16 cellular contexts compared by ENCODE assay signal in genomic region chr6:38100380-38100779, GRCh38.
DNase-seq lines count a peak whose midpoint lies in the region; ATAC-seq lines count a peak whose summit lies in the region.
"Had no signal": no experiment of that assay in that cellular context is flagged by ENCODE, and none has a peak within 500 bp of the region (broad histone marks: within the 10 kb centered on the region; RNA-seq: fewer than 3 reads in every experiment).

No MANE protein-coding gene starts in this region.

- H3K27ac Mint-ChIP-seq in activated T-cell treated with anti-CD3 and anti-CD28 coated beads, Interleukin-2, amount 50 U/mL, for 72 hours: peak overlapping the region; percentile 55
- H3K27ac Mint-ChIP-seq in activated T-cell treated with anti-CD3 and anti-CD28 coated beads, Interleukin-2, amount 50 U/mL, for 24 hours: no peak overlapping the region
- peak overlapping the region; percentile 20 for H3K27ac Mint-ChIP-seq in stimulated activated naive B cell treated with anti-CD40 and anti-IgM and Interleukin-4, amounts not matched to agents 10 μg/mL and 1 μg/mL and 100 μg/mL, for 72 hours

- H3K36me3 Mint-ChIP-seq in activated T-cell treated with anti-CD3 and anti-CD28 coated beads, Interleukin-2, amount 50 U/mL, for 72 hours (ENCODE audit: insufficient read depth in 2 of 2): peaks cover 0 to 7% of the 10 kb centered on the region in 2 donors
- H3K36me3 Mint-ChIP-seq in activated T-cell treated with anti-CD3 and anti-CD28 coated beads, Interleukin-2, amount 50 U/mL, for 24 hours (ENCODE audit: low read depth): peaks cover 31% of the 10 kb centered on the region
- peaks cover 17 to 29% of the 10 kb centered on the region in 2 donors for H3K36me3 Mint-ChIP-seq in stimulated activated naive B cell treated with anti-CD40 and anti-IgM and Interleukin-4, amounts not matched to agents 10 μg/mL and 1 μg/mL and 100 μg/mL, for 72 hours

- H3K4me3 Mint-ChIP-seq in activated T-cell treated with anti-CD3 and anti-CD28 coated beads, Interleukin-2, amount 50 U/mL, for 72 hours: no peak overlapping the region
- H3K4me3 Mint-ChIP-seq in activated T-cell treated with anti-CD3 and anti-CD28 coated beads, Interleukin-2, amount 50 U/mL, for 24 hours: no peak overlapping the region
- H3K4me3 Mint-ChIP-seq in stimulated activated naive B cell treated with anti-CD40 and anti-IgM and Interleukin-4, amounts not matched to agents 10 μg/mL and 1 μg/mL and 100 μg/mL, for 72 hours: no peak overlapping the region

- peaks cover 35% of the 10 kb centered on the region for H3K4me1 Mint-ChIP-seq in activated T-cell treated with anti-CD3 and anti-CD28 coated beads, Interleukin-2, amount 50 U/mL, for 72 hours (ENCODE audit: low read depth)
- peaks cover 29% of the 10 kb centered on the region for H3K4me1 Mint-ChIP-seq in activated T-cell treated with anti-CD3 and anti-CD28 coated beads, Interleukin-2, amount 50 U/mL, for 24 hours (ENCODE audit: low read depth)
- H3K4me1 Mint-ChIP-seq in stimulated activated naive B cell treated with anti-CD40 and anti-IgM and Interleukin-4, amounts not matched to agents 10 μg/mL and 1 μg/mL and 100 μg/mL, for 72 hours: peaks cover 18 to 40% of the 10 kb centered on the region in 2 donors

- no peaks in the 10 kb centered on the region for H3K27me3 Mint-ChIP-seq in activated T-cell treated with anti-CD3 and anti-CD28 coated beads, Interleukin-2, amount 50 U/mL, for 72 hours (ENCODE audit: low read depth)
- no peaks in the 10 kb centered on the region for H3K27me3 Mint-ChIP-seq in activated T-cell treated with anti-CD3 and anti-CD28 coated beads, Interleukin-2, amount 50 U/mL, for 24 hours
- no peaks in the 10 kb centered on the region for H3K27me3 Mint-ChIP-seq in stimulated activated naive B cell treated with anti-CD40 and anti-IgM and Interleukin-4, amounts not matched to agents 10 μg/mL and 1 μg/mL and 100 μg/mL, for 72 hours

- ATAC-seq in activated T-cell treated with anti-CD3 and anti-CD28 coated beads, Interleukin-2, amount 50 U/mL, for 72 hours (replicated peaks in 1 of 2): peak; percentile 67 to 76
- ATAC-seq in GM19463 (IDR thresholded peaks at IDR 0.05; ENCODE audit: unreplicated experiment): peak; percentile 81
- ATAC-seq in HG03378 (IDR thresholded peaks at IDR 0.05; ENCODE audit: unreplicated experiment): peak; percentile 68
- ATAC-seq in stimulated activated naive B cell treated with anti-CD40 and anti-IgM and Interleukin-4, amounts not matched to agents 10 μg/mL and 1 μg/mL and 100 μg/mL, for 72 hours (replicated peaks): peak; percentile 70 to 88
- no peak for ATAC-seq in HG02623 (IDR thresholded peaks at IDR 0.05; ENCODE audit: unreplicated experiment)
- ATAC-seq: HCT116, K562 had no signal

- H3K9me3 Mint-ChIP-seq in activated T-cell treated with anti-CD3 and anti-CD28 coated beads, Interleukin-2, amount 50 U/mL, for 72 hours: no peaks in the 10 kb centered on the region
- H3K9me3 Mint-ChIP-seq in activated T-cell treated with anti-CD3 and anti-CD28 coated beads, Interleukin-2, amount 50 U/mL, for 24 hours: no peaks in the 10 kb centered on the region
- H3K9me3 Mint-ChIP-seq in stimulated activated naive B cell treated with anti-CD40 and anti-IgM and Interleukin-4, amounts not matched to agents 10 μg/mL and 1 μg/mL and 100 μg/mL, for 72 hours: no peaks in the 10 kb centered on the region

- DNase-seq in activated T-cell treated with anti-CD3 and anti-CD28 coated beads, Interleukin-2, amount 50 U/mL, for 72 hours: no peak
- no peak for DNase-seq in activated T-cell treated with anti-CD3 and anti-CD28 coated beads, Interleukin-2, amount 50 U/mL, for 24 hours
- no peak for DNase-seq in stimulated activated naive B cell treated with anti-CD40 and anti-IgM and Interleukin-4, amounts not matched to agents 10 μg/mL and 1 μg/mL and 100 μg/mL, for 72 hours
- DNase-seq in NCI-H146 treated with DMSO at 0.1 percent for 48 hours (lab: John Stamatoyannopoulos, UW; ENCODE audit: unreplicated experiment) (no peak), T-helper 1 cell (no peak)
- DNase-seq: Caco-2, NCI-H1436 treated with DMSO at 0.1 percent for 48 hours, NCI-H226, NCI-H526 treated with DMSO at 0.1 percent for 48 hours, OCI-M1, T-helper 9 cell had no signal
